In genomic region chr5:160175438-160176218, GRCh38 we compare ENCODE assay signal across 12 cellular contexts. TPM values are rescaled to one million over a fixed set of nuclear protein-coding genes. Genes with fewer than 3 reads are reported as not detected.
DNase-seq lines count a peak whose midpoint lies in the region; ATAC-seq and TF ChIP-seq lines count a peak whose summit lies in the region.
"Had no signal": no experiment of that assay in that cellular context is flagged by ENCODE, and none has a peak within 500 bp of the region (broad histone marks: within the 10 kb centered on the region; RNA-seq: fewer than 3 reads in every experiment).

No MANE protein-coding gene starts in this region.

- peak overlapping the region; percentile 20 for H3K14ac ChIP-seq in IMR-90 (replicated peaks; ENCODE audit: low read depth, low read length)

- TF ChIP-seq CTCF in IMR-90 (conservative IDR thresholded peaks at IDR 0.05; ENCODE audit: low read depth, low read length) (no peak), adrenal gland (IDR thresholded peaks at IDR 0.05) (no peak)

- 0 out of 2 replicates have a peak overlapping the region, but pooled peaks have one; percentile 20 for H3K4me2 ChIP-seq in IMR-90 (ENCODE audit: low read depth, low read length)

- no peak overlapping the region for H3K27ac Mint-ChIP-seq in T-cell
- no peak overlapping the region for H3K27ac Mint-ChIP-seq in activated CD4-positive, alpha-beta T cell treated with anti-CD3 and anti-CD28 coated beads, Interleukin-2, amount 10 ng/mL, durations not matched to agents 24 days and 14 days
- H3K27ac Mint-ChIP-seq in activated T-helper 1 cell treated with anti-CD3 and anti-CD28 coated beads, Interleukin-12 subunit alpha, Interleukin-12 subunit beta, Interleukin-2, Interleukin-4 antibody, amounts not matched to agents 30 ng/mL and 10 ng/mL and 1 ng/mL, durations not matched to agents 14 hours and 24 hours and 36 hours, result no peak overlapping the region

- ATAC-seq in IMR-90 (ENCODE audit: low read depth) (peak; percentile 66), right cardiac atrium (peak; percentile 72 to 77), GM21447 (IDR thresholded peaks at IDR 0.05; ENCODE audit: unreplicated experiment) (no peak), T-cell (replicated peaks in 1 of 4) (no peak)
- ATAC-seq: naive thymus-derived CD8-positive, alpha-beta T cell; stimulated activated naive CD8-positive, alpha-beta T cell treated with anti-CD3 and anti-CD28 coated beads, Interleukin-15, Interleukin-2, amounts not matched to agents 100 U/mL and 50 U/mL, for 24 hours had no signal

- H3K9ac ChIP-seq in IMR-90 (ENCODE audit: low read depth, low read length), result no peak overlapping the region

- H3K36me3 ChIP-seq in IMR-90 (ENCODE audit: control insufficient read depth, insufficient read depth, low read length) (no peaks in the 10 kb centered on the region), adrenal gland (replicated peaks in 1 of 2) (no peaks in the 10 kb centered on the region)

- in situ Hi-C loops in IMR-90 (cut with MboI; ENCODE audit: low sequenced_read_pairs), result no loop called here

- no peaks in the 10 kb centered on the region for H3K9me3 ChIP-seq in IMR-90 (ENCODE audit: control insufficient read depth, insufficient read depth, low read length)
- H3K9me3 ChIP-seq in adrenal gland (replicated peaks in 1 of 3), result no peaks in the 10 kb centered on the region
- H3K9me3 ChIP-seq in right cardiac atrium (ENCODE audit: control insufficient read depth, low read length), result no peaks in the 10 kb centered on the region

- intact Hi-C loops in IMR-90 (cut with micrococcal nuclease) (no loop called here), adrenal gland (cut with DNase I) (no loop called here), right cardiac atrium (cut with DNase I) (no loop called here)
- intact Hi-C loops in activated CD4-positive, alpha-beta T cell treated with anti-CD3 and anti-CD28 coated beads, Interleukin-2, amount 10 ng/mL, durations not matched to agents 24 days and 14 days (cut with micrococcal nuclease), result no loop called here
- intact Hi-C loops in activated T-helper 1 cell treated with anti-CD3 and anti-CD28 coated beads, Interleukin-12 subunit alpha, Interleukin-12 subunit beta, Interleukin-2, Interleukin-4 antibody, amounts not matched to agents 30 ng/mL and 10 ng/mL and 1 ng/mL, durations not matched to agents 14 hours and 24 hours and 36 hours (cut with micrococcal nuclease), result no loop called here

- peak overlapping the region; percentile 65 to 93; a peak in 3 of 4 replicates for H4K8ac ChIP-seq in IMR-90 (ENCODE audit: low read depth in 2 of 2, low read length in 2 of 2)

- H2AK9ac ChIP-seq in IMR-90 (replicated peaks; ENCODE audit: low read depth, low read length, poor library complexity), result peak overlapping the region; percentile 63

- peaks cover 0 to 1% of the 10 kb centered on the region in 2 donors for H3K27me3 Mint-ChIP-seq in T-cell
- H3K27me3 Mint-ChIP-seq in activated CD4-positive, alpha-beta T cell treated with anti-CD3 and anti-CD28 coated beads, Interleukin-2, amount 10 ng/mL, durations not matched to agents 24 days and 14 days, result no peaks in the 10 kb centered on the region
- H3K27me3 Mint-ChIP-seq in activated T-helper 1 cell treated with anti-CD3 and anti-CD28 coated beads, Interleukin-12 subunit alpha, Interleukin-12 subunit beta, Interleukin-2, Interleukin-4 antibody, amounts not matched to agents 30 ng/mL and 10 ng/mL and 1 ng/mL, durations not matched to agents 14 hours and 24 hours and 36 hours (ENCODE audit: insufficient read depth), result no peaks in the 10 kb centered on the region
- H3K27me3 Mint-ChIP-seq: naive thymus-derived CD8-positive, alpha-beta T cell had no signal

- H3K9me1 ChIP-seq in IMR-90 (ENCODE audit: insufficient read depth, low read length), result peaks cover 8% of the 10 kb centered on the region; the same call in 1 of the 2 replicates

- no peaks in the 10 kb centered on the region for H4K20me1 ChIP-seq in IMR-90 (ENCODE audit: insufficient read depth, low read length)

- TF ChIP-seq RAD21 in IMR-90 (IDR thresholded peaks at IDR 0.05; ENCODE audit: low read length), result no peak

- H3K4me1 ChIP-seq in IMR-90 (ENCODE audit: control insufficient read depth, insufficient read depth, low read length) (peaks cover 5% of the 10 kb centered on the region), adrenal gland (replicated peaks in 1 of 2) (peaks cover 10 to 11% of the 10 kb centered on the region in 2 donors), right cardiac atrium (ENCODE audit: control insufficient read depth, insufficient read depth, low read length) (peaks cover 2% of the 10 kb centered on the region)

- no peaks in the 10 kb centered on the region for H3K27me3 ChIP-seq in IMR-90 (ENCODE audit: control insufficient read depth, insufficient read depth, low read length)
- no peaks in the 10 kb centered on the region for H3K27me3 ChIP-seq in adrenal gland
- H3K27me3 ChIP-seq in right cardiac atrium (ENCODE audit: control insufficient read depth, insufficient read depth), result no peaks in the 10 kb centered on the region

- H2BK120ac ChIP-seq in IMR-90 (ENCODE audit: low read depth, low read length), result peak overlapping the region; percentile 71

- H3K4me3 Mint-ChIP-seq in T-cell, result no peak overlapping the region
- H3K4me3 Mint-ChIP-seq in activated CD4-positive, alpha-beta T cell treated with anti-CD3 and anti-CD28 coated beads, Interleukin-2, amount 10 ng/mL, durations not matched to agents 24 days and 14 days, result no peak overlapping the region
- H3K4me3 Mint-ChIP-seq in activated T-helper 1 cell treated with anti-CD3 and anti-CD28 coated beads, Interleukin-12 subunit alpha, Interleukin-12 subunit beta, Interleukin-2, Interleukin-4 antibody, amounts not matched to agents 30 ng/mL and 10 ng/mL and 1 ng/mL, durations not matched to agents 14 hours and 24 hours and 36 hours, result no peak overlapping the region
- H3K4me3 Mint-ChIP-seq: naive thymus-derived CD8-positive, alpha-beta T cell had no signal

- peak overlapping the region; percentile 15; the same call in 1 of the 3 replicates for H2BK15ac ChIP-seq in IMR-90 (ENCODE audit: low read depth, low read length)

- CTCF ChIA-PET in IMR-90 (lab: Yijun Ruan, JAX) (no interaction called here), T-cell (lab: Charles Lee) (interaction anchor here in 1 of 2 donors (0.6 kb wide), 1 partner anchor 60 kb away, joined by 7 read pairs; no protein-coding TSS in a partner anchor)

- no peak overlapping the region for H3K18ac ChIP-seq in IMR-90 (ENCODE audit: low read depth, low read length)

- H3K79me1 ChIP-seq in IMR-90 (ENCODE audit: low read depth in 1 of 2, low read length in 2 of 2), result no peaks in the 10 kb centered on the region

- H2BK5ac ChIP-seq in IMR-90 (ENCODE audit: low read depth, low read length, poor library complexity, severe bottlenecking), result peak overlapping the region; percentile 11

- H3K4me1 Mint-ChIP-seq in T-cell, result no peaks in the 10 kb centered on the region
- H3K4me1 Mint-ChIP-seq in activated CD4-positive, alpha-beta T cell treated with anti-CD3 and anti-CD28 coated beads, Interleukin-2, amount 10 ng/mL, durations not matched to agents 24 days and 14 days, result no peaks in the 10 kb centered on the region
- H3K4me1 Mint-ChIP-seq in activated T-helper 1 cell treated with anti-CD3 and anti-CD28 coated beads, Interleukin-12 subunit alpha, Interleukin-12 subunit beta, Interleukin-2, Interleukin-4 antibody, amounts not matched to agents 30 ng/mL and 10 ng/mL and 1 ng/mL, durations not matched to agents 14 hours and 24 hours and 36 hours (ENCODE audit: low read depth), result no peaks in the 10 kb centered on the region
- H3K4me1 Mint-ChIP-seq: naive thymus-derived CD8-positive, alpha-beta T cell had no signal

- WGBS in IMR-90 (ENCODE audit: extremely low coverage in 2 of 2, insufficient read length in 1 of 2), 2 experiments, result 20% methylated on average over 2 of the region's 18 CpGs; no CpG with 5 or more reads in 1 of the 2 experiments
- WGBS in adrenal gland, 4 donors, result 43 to 53% (median 48%) methylated on average over 11 to 18 of the region's 18 CpGs
- WGBS in right cardiac atrium, result 38% methylated on average over 18 of the region's 18 CpGs

- H3K23ac ChIP-seq in IMR-90 (ENCODE audit: low read depth, low read length), result 0 out of 2 replicates have a peak overlapping the region, but pooled peaks have one; percentile 3

- POLR2A ChIA-PET in IMR-90 (lab: Charles Lee; ENCODE audit: unreplicated experiment), result interaction anchor here (1.0 kb wide), 1 partner anchor 10 kb away, joined by 4 read pairs; no protein-coding TSS in a partner anchor
- POLR2A ChIA-PET in T-cell (lab: Charles Lee), result no interaction called here

- 0 out of 2 replicates have a peak overlapping the region, but pooled peaks have one; percentile 8 for H2AK5ac ChIP-seq in IMR-90 (ENCODE audit: low read depth, low read length)

- H2AFZ ChIP-seq in IMR-90 (replicated peaks; ENCODE audit: low read length, poor library complexity), result peak overlapping the region; percentile 74

- peak overlapping the region; percentile 43; the same call in 1 of the 2 replicates for H2BK20ac ChIP-seq in IMR-90 (ENCODE audit: low read depth, low read length)

- BruUV-seq in IMR-90 (replicated peaks; lab: Mats Ljungman, UMichigan), result no TSS peak

- no peaks in the 10 kb centered on the region for H3K36me3 Mint-ChIP-seq in T-cell
- no peaks in the 10 kb centered on the region for H3K36me3 Mint-ChIP-seq in activated CD4-positive, alpha-beta T cell treated with anti-CD3 and anti-CD28 coated beads, Interleukin-2, amount 10 ng/mL, durations not matched to agents 24 days and 14 days (ENCODE audit: low read depth)
- no peaks in the 10 kb centered on the region for H3K36me3 Mint-ChIP-seq in activated T-helper 1 cell treated with anti-CD3 and anti-CD28 coated beads, Interleukin-12 subunit alpha, Interleukin-12 subunit beta, Interleukin-2, Interleukin-4 antibody, amounts not matched to agents 30 ng/mL and 10 ng/mL and 1 ng/mL, durations not matched to agents 14 hours and 24 hours and 36 hours (ENCODE audit: low read depth)
- H3K36me3 Mint-ChIP-seq: naive thymus-derived CD8-positive, alpha-beta T cell had no signal

- H3K4ac ChIP-seq in IMR-90 (ENCODE audit: low read depth, low read length), result peak overlapping the region; percentile 48

- no peaks in the 10 kb centered on the region for H3K9me3 Mint-ChIP-seq in T-cell
- no peaks in the 10 kb centered on the region for H3K9me3 Mint-ChIP-seq in activated CD4-positive, alpha-beta T cell treated with anti-CD3 and anti-CD28 coated beads, Interleukin-2, amount 10 ng/mL, durations not matched to agents 24 days and 14 days
- no peaks in the 10 kb centered on the region for H3K9me3 Mint-ChIP-seq in activated T-helper 1 cell treated with anti-CD3 and anti-CD28 coated beads, Interleukin-12 subunit alpha, Interleukin-12 subunit beta, Interleukin-2, Interleukin-4 antibody, amounts not matched to agents 30 ng/mL and 10 ng/mL and 1 ng/mL, durations not matched to agents 14 hours and 24 hours and 36 hours
- H3K9me3 Mint-ChIP-seq: naive thymus-derived CD8-positive, alpha-beta T cell had no signal

- TF ChIP-seq POLR2A in IMR-90 (IDR thresholded peaks at IDR 0.05; ENCODE audit: low read depth, low read length), result no peak
- TF ChIP-seq POLR2A in adrenal gland (IDR thresholded peaks at IDR 0.05), result no peak

- H3K4me3 ChIP-seq in IMR-90 (ENCODE audit: insufficient read depth, low read depth, low read length) (no peak overlapping the region), adrenal gland (no peak overlapping the region), right cardiac atrium (ENCODE audit: low read length) (no peak overlapping the region)

- dilution Hi-C loops in IMR-90 (cut with HindIII; ENCODE audit: low sequenced_read_pairs, unreplicated experiment), result no loop called here

- H3K27ac ChIP-seq in IMR-90 (ENCODE audit: insufficient read depth, low read length) (no peak overlapping the region), adrenal gland (peak overlapping the region in 1 of 5 donors; percentile 11), right cardiac atrium (ENCODE audit: low read length) (no peak overlapping the region)

- DNase-seq in IMR-90 (peak; percentile 41), adrenal gland (peak; percentile 61 to 91 (median 82)), right cardiac atrium (peak; percentile 42 to 86 (median 84)), superior temporal gyrus (ENCODE audit: extremely low spot score) (peak; percentile 92), T-cell (no peak)
- DNase-seq in activated CD4-positive, alpha-beta T cell treated with anti-CD3 and anti-CD28 coated beads, Interleukin-2, amount 10 ng/mL, durations not matched to agents 24 days and 14 days, result no peak
- no peak for DNase-seq in activated T-helper 1 cell treated with anti-CD3 and anti-CD28 coated beads, Interleukin-12 subunit alpha, Interleukin-12 subunit beta, Interleukin-2, Interleukin-4 antibody, amounts not matched to agents 30 ng/mL and 10 ng/mL and 1 ng/mL, durations not matched to agents 14 hours and 24 hours and 36 hours (ENCODE audit: low spot score)
- DNase-seq: naive thymus-derived CD8-positive, alpha-beta T cell; NCI-H2029 treated with DMSO at 0.1 percent for 48 hours; stimulated activated naive CD8-positive, alpha-beta T cell treated with anti-CD3 and anti-CD28 coated beads, Interleukin-15, Interleukin-2, amounts not matched to agents 100 U/mL and 50 U/mL, for 24 hours had no signal

- peak overlapping the region; percentile 37; the same call in 1 of the 2 replicates for H4K91ac ChIP-seq in IMR-90 (ENCODE audit: insufficient read depth, low read depth, low read length)

- H3K56ac ChIP-seq in IMR-90 (ENCODE audit: extremely low read depth, insufficient read depth, low read length), result no peak overlapping the region

- H4K5ac ChIP-seq in IMR-90 (ENCODE audit: low read depth, low read length), result peak overlapping the region; percentile 73; the same call in 1 of the 2 replicates

RNA-seq across cellular contexts. Expression of gene FABP6, which starts 53.7 kb away (rescaled TPM):
- total RNA-seq in IMR-90 (2012; rRNA removed) (not detected in 2 replicates), adrenal gland (10 to 100 TPM in 2 of 8 donors, 1 to 10 TPM in 5, not detected in 1; 3.1 to 12.8 (median 8.9) TPM), right cardiac atrium (not detected), T-cell (not detected)
- polyA plus RNA-seq in IMR-90 (2012; rRNA removed) (not detected in 2 replicates), adrenal gland (10 to 100 TPM; 12.6 to 29.4 (median 17.4) TPM), right cardiac atrium (0.68 TPM)
- polyA plus RNA-seq in IMR-90 (2012; cell fraction: cytosol; rRNA removed), result not detected in 2 replicates
- not detected in 2 replicates for polyA plus RNA-seq in IMR-90 (2012; cell fraction: nucleus; rRNA removed; ENCODE audit: low replicate concordance)
- total RNA-seq in activated CD4-positive, alpha-beta T cell treated with anti-CD3 and anti-CD28 coated beads, Interleukin-2, amount 10 ng/mL, durations not matched to agents 24 days and 14 days, result not detected in 2 replicates
- not detected in 2 replicates for total RNA-seq in activated T-helper 1 cell treated with anti-CD3 and anti-CD28 coated beads, Interleukin-12 subunit alpha, Interleukin-12 subunit beta, Interleukin-2, Interleukin-4 antibody, amounts not matched to agents 30 ng/mL and 10 ng/mL and 1 ng/mL, durations not matched to agents 14 hours and 24 hours and 36 hours
- total RNA-seq: activated CD8-positive, alpha-beta memory T cell treated with anti-CD3 and anti-CD28 coated beads for 36 hours; naive thymus-derived CD8-positive, alpha-beta T cell had no signal
- polyA plus RNA-seq: naive thymus-derived CD8-positive, alpha-beta T cell had no signal

RNA-seq across cellular contexts. Expression of gene PWWP2A, which starts 56.4 kb away (rescaled TPM):
- 12.5 and 14.4 TPM in 2 replicates for total RNA-seq in IMR-90 (2012; rRNA removed)
- 7.5 and 8.8 TPM in 2 replicates for polyA plus RNA-seq in IMR-90 (2012; rRNA removed)
- 4.0 TPM in 2 replicates for polyA plus RNA-seq in IMR-90 (2012; cell fraction: cytosol; rRNA removed)
- 4.4 and 12.8 TPM in 2 replicates for polyA plus RNA-seq in IMR-90 (2012; cell fraction: nucleus; rRNA removed; ENCODE audit: low replicate concordance)
- total RNA-seq in adrenal gland, result 10 to 100 TPM; 16.9 to 32.9 (median 24.1) TPM
- polyA plus RNA-seq in adrenal gland, result 10 to 100 TPM in 2 of 3 donors, 1 to 10 TPM in 1; 7.0 to 30.0 (median 13.5) TPM
- 10 to 100 TPM; 11.6 to 18.2 (median 14.4) TPM for total RNA-seq in right cardiac atrium
- polyA plus RNA-seq in right cardiac atrium, result 4.5 TPM
- 10 to 100 TPM; 25.1 to 39.8 (median 36.0) TPM for total RNA-seq in T-cell
- 26.1 and 26.7 TPM in 2 replicates for total RNA-seq in activated CD4-positive, alpha-beta T cell treated with anti-CD3 and anti-CD28 coated beads, Interleukin-2, amount 10 ng/mL, durations not matched to agents 24 days and 14 days
- total RNA-seq in activated T-helper 1 cell treated with anti-CD3 and anti-CD28 coated beads, Interleukin-12 subunit alpha, Interleukin-12 subunit beta, Interleukin-2, Interleukin-4 antibody, amounts not matched to agents 30 ng/mL and 10 ng/mL and 1 ng/mL, durations not matched to agents 14 hours and 24 hours and 36 hours, result 29.7 and 30.2 TPM in 2 replicates

Comparison
In these comparisons a context has a peak if more than half of its experiments do, and no peak if none do; other contexts are left out.
1. ATAC-seq: peak in IMR-90 (single experiment) and right cardiac atrium (2 of 2); none in GM21447 (single experiment) and T-cell (0 of 4).
2. DNase-seq: peak in IMR-90 (single experiment), adrenal gland (7 of 7), right cardiac atrium (3 of 3) and superior temporal gyrus (single experiment); none in T-cell (0 of 34), activated CD4-positive, alpha-beta T cell treated with anti-CD3 and anti-CD28 coated beads, Interleukin-2, amount 10 ng/mL, durations not matched to agents 24 days and 14 days (single experiment) and activated T-helper 1 cell treated with anti-CD3 and anti-CD28 coated beads, Interleukin-12 subunit alpha, Interleukin-12 subunit beta, Interleukin-2, Interleukin-4 antibody, amounts not matched to agents 30 ng/mL and 10 ng/mL and 1 ng/mL, durations not matched to agents 14 hours and 24 hours and 36 hours (single experiment).